In the genomic region with DNA sequence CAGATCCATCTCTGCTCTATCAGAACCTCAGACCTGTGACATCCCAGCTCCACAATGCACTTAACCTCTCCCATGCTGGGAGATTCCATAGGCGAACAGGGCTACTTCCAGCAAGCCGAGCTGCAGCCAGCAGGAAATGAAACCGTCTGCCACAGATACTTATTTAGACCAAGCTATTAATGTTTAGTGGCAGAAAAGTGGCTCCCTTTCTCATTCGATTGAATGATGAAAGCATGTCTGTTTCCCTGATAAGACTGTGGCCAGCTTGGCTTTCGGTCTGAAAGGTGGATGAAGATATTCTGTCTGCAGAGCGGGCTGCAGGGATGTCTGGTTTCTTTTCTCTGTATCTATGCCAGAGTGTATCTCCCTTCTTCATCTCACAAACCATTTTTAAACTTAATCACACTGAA, we compare ENCODE assay signal across 16 cellular contexts.
DNase-seq lines count a peak whose midpoint lies in the region; ATAC-seq, FAIRE-seq and TF ChIP-seq lines count a peak whose summit lies in the region.
"Had no signal": no experiment of that assay in that cellular context is flagged by ENCODE, and none has a peak within 500 bp of the region (broad histone marks: within the 10 kb centered on the region; RNA-seq: fewer than 3 reads in every experiment).

No MANE protein-coding gene starts in this region.

- BruUV-seq in K562 (replicated peaks; lab: Mats Ljungman, UMichigan) = no TSS peak

- no peak overlapping the region for H3K9ac ChIP-seq in K562 (ENCODE audit: insufficient read depth in 1 of 2, low read depth in 2 of 2, low read length in 2 of 2)

- H3K4me1 Mint-ChIP-seq in natural killer cell = peaks cover 14 to 18% of the 10 kb centered on the region in 2 donors
- peaks cover 11 to 13% of the 10 kb centered on the region in 2 donors for H3K4me1 Mint-ChIP-seq in natural killer cell treated with Interleukin-12 subunit alpha and Interleukin-12 subunit beta and Interleukin-15 and Interleukin-18, amount 100 ng/mL, for 72 hours (ENCODE audit: low read depth in 2 of 2)
- peaks cover 0 to 12% (median 8%) of the 10 kb centered on the region in 3 donors for H3K4me1 Mint-ChIP-seq in CD8-positive, alpha-beta memory T cell

- H4K20me1 ChIP-seq in K562 (replicated peaks; ENCODE audit: control insufficient read depth, insufficient read depth, low read length) = no peaks in the 10 kb centered on the region

- H3K79me2 ChIP-seq in K562 (ENCODE audit: control insufficient read depth, insufficient read depth, low read length) = no peaks in the 10 kb centered on the region

- H3K9me1 ChIP-seq in K562 (ENCODE audit: control insufficient read depth, insufficient read depth, low read length) = no peaks in the 10 kb centered on the region

- H3K4me3 ChIP-seq in K562 = no peak overlapping the region
- no peak overlapping the region for H3K4me3 ChIP-seq in mesodermal cell (ENCODE audit: extremely low read depth, insufficient read depth, low read length, poor library complexity, severe bottlenecking)
- no peak overlapping the region for H3K4me3 ChIP-seq in CD8-positive, alpha-beta memory T cell (ENCODE audit: low read length)
- peak overlapping the region in 1 of 4 donors; percentile 18 for H3K4me3 ChIP-seq in transverse colon
- H3K4me3 ChIP-seq: gastroesophageal sphincter had no signal

- no peak overlapping the region for H3K4me2 ChIP-seq in K562 (ENCODE audit: insufficient read depth, low read length)

- no peaks in the 10 kb centered on the region for H3K4me1 ChIP-seq in K562 (replicated peaks in 1 of 2; ENCODE audit: control insufficient read depth in 2 of 2, insufficient read depth in 2 of 2, low read length in 2 of 2)
- H3K4me1 ChIP-seq in mesodermal cell (ENCODE audit: control insufficient read depth, insufficient read depth, low read length, poor library complexity, severe bottlenecking) = peaks cover 13% of the 10 kb centered on the region
- no peaks in the 10 kb centered on the region for H3K4me1 ChIP-seq in CD8-positive, alpha-beta memory T cell (ENCODE audit: insufficient read depth, low read length)
- H3K4me1 ChIP-seq in transverse colon = peaks cover 0 to 17% (median 7%) of the 10 kb centered on the region in 4 donors
- H3K4me1 ChIP-seq: gastroesophageal sphincter had no signal

- no peak for ATAC-seq in natural killer cell
- no peak for ATAC-seq in natural killer cell treated with Interleukin-12 subunit alpha and Interleukin-12 subunit beta and Interleukin-15 and Interleukin-18, amount 100 ng/mL, for 72 hours
- peak; percentile 40; the same call in 2 of the 3 replicates for ATAC-seq in K562
- ATAC-seq: gastroesophageal sphincter, left lobe of liver had no signal

- no peaks in the 10 kb centered on the region for H3K36me3 Mint-ChIP-seq in natural killer cell
- H3K36me3 Mint-ChIP-seq in natural killer cell treated with Interleukin-12 subunit alpha and Interleukin-12 subunit beta and Interleukin-15 and Interleukin-18, amount 100 ng/mL, for 72 hours = no peaks in the 10 kb centered on the region
- H3K36me3 Mint-ChIP-seq in CD8-positive, alpha-beta memory T cell = no peaks in the 10 kb centered on the region

- intact Hi-C loops in natural killer cell (cut with micrococcal nuclease) (no loop called here), K562 (cut with micrococcal nuclease) (no loop called here), transverse colon (cut with DNase I; ENCODE audit: low total_unique reads) (no loop called here)

- CTCF ChIA-PET in K562 (lab: Yijun Ruan, JAX; ENCODE audit: low intra/inter-chr PET ratio) = no interaction called here
- CTCF ChIA-PET in CD8-positive, alpha-beta memory T cell (lab: Charles Lee) = no interaction called here

- H3K27ac ChIP-seq in K562 (ENCODE audit: extremely low read depth, low read depth, low read length) = no peak overlapping the region
- H3K27ac ChIP-seq in mesodermal cell (ENCODE audit: low read depth, low read length, severe bottlenecking) = peak overlapping the region; percentile 67
- no peak overlapping the region for H3K27ac ChIP-seq in CD8-positive, alpha-beta memory T cell (ENCODE audit: low read depth, low read length)
- H3K27ac ChIP-seq in transverse colon = no peak overlapping the region
- H3K27ac ChIP-seq: gastroesophageal sphincter, HL-60 had no signal

- peak overlapping the region; percentile 22 for H3K4me3 Mint-ChIP-seq in natural killer cell
- H3K4me3 Mint-ChIP-seq in natural killer cell treated with Interleukin-12 subunit alpha and Interleukin-12 subunit beta and Interleukin-15 and Interleukin-18, amount 100 ng/mL, for 72 hours = no peak overlapping the region
- H3K4me3 Mint-ChIP-seq in CD8-positive, alpha-beta memory T cell = peak overlapping the region in 1 of 7 donors; percentile 1
- H3K4me3 Mint-ChIP-seq: neural crest cell had no signal

- TF ChIP-seq RAD21 in K562 (CRISPR knock-in tag; conservative IDR thresholded peaks at IDR 0.05 in 1 of 2, IDR thresholded peaks at IDR 0.05 in 1 of 2) = no peak

- no peak overlapping the region for H3K27ac Mint-ChIP-seq in natural killer cell
- H3K27ac Mint-ChIP-seq in natural killer cell treated with Interleukin-12 subunit alpha and Interleukin-12 subunit beta and Interleukin-15 and Interleukin-18, amount 100 ng/mL, for 72 hours = no peak overlapping the region
- no peak overlapping the region for H3K27ac Mint-ChIP-seq in CD8-positive, alpha-beta memory T cell

- TF ChIP-seq POLR2A in K562 (conservative IDR thresholded peaks at IDR 0.05) = no peak
- TF ChIP-seq POLR2A in transverse colon (IDR thresholded peaks at IDR 0.05) = no peak

- H3K36me3 ChIP-seq in K562 (ENCODE audit: control insufficient read depth, insufficient read depth, low read length) (no peaks in the 10 kb centered on the region), mesodermal cell (ENCODE audit: control insufficient read depth, insufficient read depth, low read length) (no peaks in the 10 kb centered on the region), transverse colon (no peaks in the 10 kb centered on the region)
- H3K36me3 ChIP-seq in CD8-positive, alpha-beta memory T cell (ENCODE audit: insufficient read depth, low read length) = no peaks in the 10 kb centered on the region
- H3K36me3 ChIP-seq: gastroesophageal sphincter had no signal

- H3K9me3 ChIP-seq in K562 (replicated peaks; ENCODE audit: control insufficient read depth, insufficient read depth, low read depth, low read length) (no peaks in the 10 kb centered on the region), mesodermal cell (ENCODE audit: control insufficient read depth, low read length) (no peaks in the 10 kb centered on the region), transverse colon (no peaks in the 10 kb centered on the region)
- no peaks in the 10 kb centered on the region for H3K9me3 ChIP-seq in CD8-positive, alpha-beta memory T cell (ENCODE audit: low read length)
- H3K9me3 ChIP-seq: gastroesophageal sphincter had no signal

- H2AFZ ChIP-seq in K562 (ENCODE audit: low read depth, low read length) = no peak overlapping the region

- TF ChIP-seq CTCF in natural killer cell (IDR thresholded peaks at IDR 0.05) (no peak), K562 (IDR thresholded peaks at IDR 0.05 in 2 of 3, conservative IDR thresholded peaks at IDR 0.05 in 1 of 3; ENCODE audit: insufficient read depth in 2 of 3, low read depth in 1 of 3, low read length in 3 of 3) (no peak), transverse colon (IDR thresholded peaks at IDR 0.05) (no peak)

- in situ Hi-C loops in K562 (cut with MboI) = no loop called here
- in situ Hi-C loops in transverse colon (cut with MboI; ENCODE audit: low pct_ligation_motif_present in 1 of 4, low pct_unique_long_range_greater_than_20kb in 1 of 4, low sequenced_read_pairs in 3 of 4) = no loop called here

- no peaks in the 10 kb centered on the region for H3K27me3 ChIP-seq in K562 (ENCODE audit: control insufficient read depth in 2 of 2, insufficient read depth in 2 of 2, low read length in 2 of 2)
- no peaks in the 10 kb centered on the region for H3K27me3 ChIP-seq in CD8-positive, alpha-beta memory T cell (ENCODE audit: insufficient read depth, low read length, poor library complexity, severe bottlenecking)
- no peaks in the 10 kb centered on the region for H3K27me3 ChIP-seq in transverse colon
- H3K27me3 ChIP-seq: gastroesophageal sphincter had no signal

- peaks cover 19 to 59% of the 10 kb centered on the region in 2 donors for H3K27me3 Mint-ChIP-seq in natural killer cell (ENCODE audit: low read depth in 2 of 2)
- peaks cover 28 to 41% of the 10 kb centered on the region in 2 donors for H3K27me3 Mint-ChIP-seq in natural killer cell treated with Interleukin-12 subunit alpha and Interleukin-12 subunit beta and Interleukin-15 and Interleukin-18, amount 100 ng/mL, for 72 hours
- H3K27me3 Mint-ChIP-seq in CD8-positive, alpha-beta memory T cell = peaks cover 0 to 2% of the 10 kb centered on the region in 2 donors

- FAIRE-seq in K562 (lab: Jason Lieb, UNC) = no peak

- no peak for DNase-seq in natural killer cell
- no peak for DNase-seq in natural killer cell treated with Interleukin-12 subunit alpha and Interleukin-12 subunit beta and Interleukin-15 and Interleukin-18, amount 100 ng/mL, for 72 hours (ENCODE audit: low spot score)
- peak in 1 of 4 experiments; percentile 5 for DNase-seq in K562 (ENCODE audit: extremely low read depth in 1 of 4, low spot score in 3 of 4)
- no peak for DNase-seq in nucleus accumbens (lab: John Stamatoyannopoulos, UW)
- no peak for DNase-seq in DMS153 treated with DMSO at 0.1 percent for 48 hours (lab: John Stamatoyannopoulos, UW; ENCODE audit: unreplicated experiment)
- DNase-seq in CD8-positive, alpha-beta memory T cell = no peak
- no peak for DNase-seq in transverse colon
- DNase-seq: activated CD4-positive, CD25-positive, alpha-beta regulatory T cell; DMS53; effector memory CD4-positive, alpha-beta T cell; SW 1271 had no signal

- no peaks in the 10 kb centered on the region for H3K9me3 Mint-ChIP-seq in natural killer cell
- no peaks in the 10 kb centered on the region for H3K9me3 Mint-ChIP-seq in natural killer cell treated with Interleukin-12 subunit alpha and Interleukin-12 subunit beta and Interleukin-15 and Interleukin-18, amount 100 ng/mL, for 72 hours
- peaks cover 0 to 5% (median 0%) of the 10 kb centered on the region in 5 donors for H3K9me3 Mint-ChIP-seq in CD8-positive, alpha-beta memory T cell
- H3K9me3 Mint-ChIP-seq: neural crest cell had no signal

- 0% methylated on average over 6 of the region's 6 CpGs for WGBS in K562 (ENCODE audit: insufficient coverage, low coverage, missing lambda C conversion rate)
- WGBS in mesodermal cell (ENCODE audit: insufficient coverage in 2 of 2), 2 experiments = 0 to 33% methylated on average over 1 of the region's 6 CpGs
- 48 to 59% methylated on average over 6 of the region's 6 CpGs for WGBS in transverse colon (ENCODE audit: low coverage in 1 of 2), 2 donors

- TF ChIP-seq EP300 in K562 (IDR thresholded peaks at IDR 0.05; ENCODE audit: low read length) (no peak), transverse colon (IDR thresholded peaks at IDR 0.05; ENCODE audit: low read depth) (no peak)

- POLR2A ChIA-PET in K562 (lab: Yijun Ruan, JAX) = no interaction called here
- POLR2A ChIA-PET in CD8-positive, alpha-beta memory T cell (lab: Charles Lee) = no interaction called here

TF ChIP-seq in K562, 482 proteins besides CTCF, POLR2A, EP300 and RAD21 (continues in another document):
- TF ChIP-seq HDAC1 (IDR thresholded peaks at IDR 0.05) (no peak), ETS2 (tag; IDR thresholded peaks at IDR 0.05; ENCODE audit: borderline replicate concordance, poor library complexity, severe bottlenecking) (no peak)
